Comparison of ENCODE assay signal across 8 cellular contexts in genomic region chr2:156331572-156332451, GRCh38. TPM values are rescaled to one million over a fixed set of nuclear protein-coding genes. Genes with fewer than 3 reads are reported as not detected.
DNase-seq lines count a peak whose midpoint lies in the region; ATAC-seq and TF ChIP-seq lines count a peak whose summit lies in the region.

No MANE protein-coding gene starts in this region.

- H3K9me3 Mint-ChIP-seq in activated CD4-positive, alpha-beta T cell treated with anti-CD3 and anti-CD28 coated beads for 36 hours (ENCODE audit: low read depth): no peaks in the 10 kb centered on the region
- no peaks in the 10 kb centered on the region for H3K9me3 Mint-ChIP-seq in T-helper 1 cell treated with Interleukin-12 subunit alpha and Interleukin-12 subunit beta and Interleukin-4 antibody, amounts not matched to agents 30 μg/mL and 1 μg/mL, for 36 hours
- H3K9me3 Mint-ChIP-seq in dendritic cell treated with granulocyte-macrophage colony-stimulating factor and Interleukin-4, amounts not matched to agents 40 ng/mL and 50 ng/mL, for 4 days: no peaks in the 10 kb centered on the region
- H3K9me3 Mint-ChIP-seq in stimulated activated naive CD8-positive, alpha-beta T cell treated with anti-CD3 and anti-CD28 coated beads, Interleukin-15, Interleukin-2, amounts not matched to agents 100 ng/mL and 50 ng/mL, for 24 hours: no peaks in the 10 kb centered on the region

- DNase-seq in activated CD4-positive, alpha-beta T cell treated with anti-CD3 and anti-CD28 coated beads for 36 hours: peak; percentile 76
- no peak for DNase-seq in activated CD4-positive, alpha-beta T cell treated with anti-CD3 and anti-CD28 coated beads for 4 hours
- peak; percentile 69 for DNase-seq in left lobe of liver (ENCODE audit: low spot score)
- no peak for DNase-seq in NAMALWA (ENCODE audit: low spot score)

- CTCF ChIA-PET in activated CD4-positive, alpha-beta T cell treated with anti-CD3 and anti-CD28 coated beads for 36 hours (lab: Charles Lee): interaction anchor here (0.6 to 1.4 kb wide), 5 partner anchors 9 to 668 kb away, joined by 3 to 4 read pairs (median 3); no protein-coding TSS in a partner anchor

- H3K4me3 Mint-ChIP-seq in activated CD4-positive, alpha-beta T cell treated with anti-CD3 and anti-CD28 coated beads for 36 hours: peak overlapping the region; percentile 85
- peak overlapping the region; percentile 90 for H3K4me3 Mint-ChIP-seq in T-helper 1 cell treated with Interleukin-12 subunit alpha and Interleukin-12 subunit beta and Interleukin-4 antibody, amounts not matched to agents 30 μg/mL and 1 μg/mL, for 36 hours
- peak overlapping the region; percentile 94 for H3K4me3 Mint-ChIP-seq in dendritic cell treated with granulocyte-macrophage colony-stimulating factor and Interleukin-4, amounts not matched to agents 40 ng/mL and 50 ng/mL, for 4 days
- peak overlapping the region; percentile 92 for H3K4me3 Mint-ChIP-seq in stimulated activated naive CD8-positive, alpha-beta T cell treated with anti-CD3 and anti-CD28 coated beads, Interleukin-15, Interleukin-2, amounts not matched to agents 100 ng/mL and 50 ng/mL, for 24 hours

- TF ChIP-seq RAD21 in Ishikawa (IDR thresholded peaks at IDR 0.05; ENCODE audit: low read depth): peak; percentile 9; the same call in 1 of the 2 replicates

- peak overlapping the region; percentile 94 for H3K27ac Mint-ChIP-seq in activated CD4-positive, alpha-beta T cell treated with anti-CD3 and anti-CD28 coated beads for 36 hours
- peak overlapping the region; percentile 93 for H3K27ac Mint-ChIP-seq in T-helper 1 cell treated with Interleukin-12 subunit alpha and Interleukin-12 subunit beta and Interleukin-4 antibody, amounts not matched to agents 30 μg/mL and 1 μg/mL, for 36 hours
- peak overlapping the region; percentile 98 for H3K27ac Mint-ChIP-seq in dendritic cell treated with granulocyte-macrophage colony-stimulating factor and Interleukin-4, amounts not matched to agents 40 ng/mL and 50 ng/mL, for 4 days
- H3K27ac Mint-ChIP-seq in stimulated activated naive CD8-positive, alpha-beta T cell treated with anti-CD3 and anti-CD28 coated beads, Interleukin-15, Interleukin-2, amounts not matched to agents 100 ng/mL and 50 ng/mL, for 24 hours: peak overlapping the region; percentile 100

- ATAC-seq in activated CD4-positive, alpha-beta T cell treated with anti-CD3 and anti-CD28 coated beads for 36 hours: peak; percentile 8
- peak; percentile 9 for ATAC-seq in left lobe of liver

- peaks cover 46% of the 10 kb centered on the region for H3K4me1 Mint-ChIP-seq in activated CD4-positive, alpha-beta T cell treated with anti-CD3 and anti-CD28 coated beads for 36 hours
- H3K4me1 Mint-ChIP-seq in T-helper 1 cell treated with Interleukin-12 subunit alpha and Interleukin-12 subunit beta and Interleukin-4 antibody, amounts not matched to agents 30 μg/mL and 1 μg/mL, for 36 hours (ENCODE audit: low read depth): peaks cover 44% of the 10 kb centered on the region
- H3K4me1 Mint-ChIP-seq in dendritic cell treated with granulocyte-macrophage colony-stimulating factor and Interleukin-4, amounts not matched to agents 40 ng/mL and 50 ng/mL, for 4 days (ENCODE audit: low read depth): peaks cover 68% of the 10 kb centered on the region
- H3K4me1 Mint-ChIP-seq in stimulated activated naive CD8-positive, alpha-beta T cell treated with anti-CD3 and anti-CD28 coated beads, Interleukin-15, Interleukin-2, amounts not matched to agents 100 ng/mL and 50 ng/mL, for 24 hours (ENCODE audit: low read depth): peaks cover 58% of the 10 kb centered on the region

- POLR2A ChIA-PET in activated CD4-positive, alpha-beta T cell treated with anti-CD3 and anti-CD28 coated beads for 36 hours (lab: Charles Lee): interaction anchor here (0.5 to 2.0 kb wide), 5 partner anchors 9 to 915 kb away, joined by 3 to 11 read pairs (median 7); no protein-coding TSS in a partner anchor

- H3K27me3 Mint-ChIP-seq in activated CD4-positive, alpha-beta T cell treated with anti-CD3 and anti-CD28 coated beads for 36 hours: peaks cover 8% of the 10 kb centered on the region
- peaks cover 29% of the 10 kb centered on the region for H3K27me3 Mint-ChIP-seq in T-helper 1 cell treated with Interleukin-12 subunit alpha and Interleukin-12 subunit beta and Interleukin-4 antibody, amounts not matched to agents 30 μg/mL and 1 μg/mL, for 36 hours (ENCODE audit: low read depth)
- peaks cover 39% of the 10 kb centered on the region for H3K27me3 Mint-ChIP-seq in dendritic cell treated with granulocyte-macrophage colony-stimulating factor and Interleukin-4, amounts not matched to agents 40 ng/mL and 50 ng/mL, for 4 days
- peaks cover 23% of the 10 kb centered on the region for H3K27me3 Mint-ChIP-seq in stimulated activated naive CD8-positive, alpha-beta T cell treated with anti-CD3 and anti-CD28 coated beads, Interleukin-15, Interleukin-2, amounts not matched to agents 100 ng/mL and 50 ng/mL, for 24 hours

- intact Hi-C loops in activated CD4-positive, alpha-beta T cell treated with anti-CD3 and anti-CD28 coated beads for 36 hours (cut with DNase I, micrococcal nuclease): loop anchor here (1.0 to 10.0 kb wide), 10 partner anchors 8 to 1565 kb away; partner anchors contain the start of genes ACVR1C (in 1 of the 2), CYTIP (in 1 of the 2), GALNT5 (in 1 of the 2) and GPD2 (in 1 of the 2)
- intact Hi-C loops in dendritic cell treated with granulocyte-macrophage colony-stimulating factor and Interleukin-4, amounts not matched to agents 40 ng/mL and 50 ng/mL, for 4 days (cut with micrococcal nuclease): no loop called here

- H3K36me3 Mint-ChIP-seq in activated CD4-positive, alpha-beta T cell treated with anti-CD3 and anti-CD28 coated beads for 36 hours (ENCODE audit: low read depth): peaks cover 45% of the 10 kb centered on the region
- H3K36me3 Mint-ChIP-seq in T-helper 1 cell treated with Interleukin-12 subunit alpha and Interleukin-12 subunit beta and Interleukin-4 antibody, amounts not matched to agents 30 μg/mL and 1 μg/mL, for 36 hours (ENCODE audit: low read depth): peaks cover 17% of the 10 kb centered on the region
- H3K36me3 Mint-ChIP-seq in dendritic cell treated with granulocyte-macrophage colony-stimulating factor and Interleukin-4, amounts not matched to agents 40 ng/mL and 50 ng/mL, for 4 days (ENCODE audit: low read depth): peaks cover 36% of the 10 kb centered on the region
- H3K36me3 Mint-ChIP-seq in stimulated activated naive CD8-positive, alpha-beta T cell treated with anti-CD3 and anti-CD28 coated beads, Interleukin-15, Interleukin-2, amounts not matched to agents 100 ng/mL and 50 ng/mL, for 24 hours (ENCODE audit: low read depth): peaks cover 58% of the 10 kb centered on the region

- TF ChIP-seq EP300 in Ishikawa (IDR thresholded peaks at IDR 0.05; ENCODE audit: borderline replicate concordance): no peak

TF ChIP-seq in Ishikawa, 13 proteins besides CTCF, POLR2A, EP300 and RAD21:
- TF ChIP-seq EGR1 (IDR thresholded peaks at IDR 0.05): no peak
- TF ChIP-seq CREB1 (IDR thresholded peaks at IDR 0.05; ENCODE audit: low read depth): no peak
- TF ChIP-seq MAX (IDR thresholded peaks at IDR 0.05): no peak
- no peak for TF ChIP-seq TEAD4 (IDR thresholded peaks at IDR 0.05)
- TF ChIP-seq TCF12 (IDR thresholded peaks at IDR 0.05; ENCODE audit: low read depth): no peak
- no peak for TF ChIP-seq TAF1 (IDR thresholded peaks at IDR 0.05; ENCODE audit: low read depth)
- TF ChIP-seq CEBPB (IDR thresholded peaks at IDR 0.05): no peak
- TF ChIP-seq YY1 (IDR thresholded peaks at IDR 0.05; ENCODE audit: low read depth): no peak
- no peak for TF ChIP-seq NFIC (IDR thresholded peaks at IDR 0.05)
- TF ChIP-seq ZBTB7A (IDR thresholded peaks at IDR 0.05; ENCODE audit: low read depth): no peak
- TF ChIP-seq FOXM1 (IDR thresholded peaks at IDR 0.05; ENCODE audit: borderline replicate concordance, low read depth): no peak
- no peak for TF ChIP-seq REST (IDR thresholded peaks at IDR 0.05; ENCODE audit: low read depth)
- TF ChIP-seq USF1 (IDR thresholded peaks at IDR 0.05): no peak

RNA-seq across cellular contexts. Expression of gene NR4A2, which starts 0.7 kb away (rescaled TPM):
- 10 to 100 TPM; 19.1 to 23.0 TPM for total RNA-seq in activated CD4-positive, alpha-beta T cell treated with anti-CD3 and anti-CD28 coated beads for 36 hours
- total RNA-seq in left lobe of liver: 0.91 TPM

Comparison
In these comparisons a context has a peak if more than half of its experiments do, and no peak if none do; other contexts are left out.
1. DNase-seq: peak in activated CD4-positive, alpha-beta T cell treated with anti-CD3 and anti-CD28 coated beads for 36 hours (single experiment) and left lobe of liver (single experiment); none in activated CD4-positive, alpha-beta T cell treated with anti-CD3 and anti-CD28 coated beads for 4 hours (0 of 2) and NAMALWA (single experiment).
2. RNA of gene NR4A2, which starts 0.7 kb away (total RNA-seq): 19.1 to 23.0 TPM in activated CD4-positive, alpha-beta T cell treated with anti-CD3 and anti-CD28 coated beads for 36 hours; 0.91 TPM in left lobe of liver (single experiment); every median in the first group is over 10 times any median in the second.
3. Peak in every context shown above with its lines, with median percentiles within 50 percentile points of each other: H3K27ac Mint-ChIP-seq and H3K4me3 Mint-ChIP-seq.